6 cellular contexts compared by ENCODE assay signal in the genomic region with DNA sequence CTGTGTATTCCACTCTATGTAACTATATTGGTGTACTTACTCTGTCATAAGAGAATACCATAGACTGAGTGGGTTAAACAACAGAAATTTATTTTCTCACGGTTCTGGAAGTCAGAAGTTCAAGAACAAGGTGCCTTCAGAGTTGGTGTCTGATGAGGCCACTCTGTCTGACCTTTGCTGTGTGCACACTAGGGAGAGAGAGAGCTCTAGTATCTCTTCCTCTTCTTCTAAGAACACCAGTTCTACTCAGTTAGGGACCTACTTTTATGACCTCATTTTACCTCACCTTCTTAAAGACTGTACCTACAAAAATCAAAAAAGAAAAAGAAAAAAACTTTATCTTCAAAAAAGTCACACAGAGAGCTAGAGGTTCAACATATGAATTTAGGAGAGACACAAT.
"Had no signal": no experiment of that assay in that cellular context is flagged by ENCODE, and none has a peak within 500 bp of the region (broad histone marks: within the 10 kb centered on the region; RNA-seq: fewer than 3 reads in every experiment).

No MANE protein-coding gene starts in this region.

- ATAC-seq: GM12878 had no signal

- H3K4me3 ChIP-seq: GM12878 had no signal

- FAIRE-seq: GM12878, GM12892, GM18507, GM19239 had no signal

- DNase-seq: GDM1, GF-D8 had no signal
